Comparison of ENCODE assay signal across 12 cellular contexts in the genomic region with DNA sequence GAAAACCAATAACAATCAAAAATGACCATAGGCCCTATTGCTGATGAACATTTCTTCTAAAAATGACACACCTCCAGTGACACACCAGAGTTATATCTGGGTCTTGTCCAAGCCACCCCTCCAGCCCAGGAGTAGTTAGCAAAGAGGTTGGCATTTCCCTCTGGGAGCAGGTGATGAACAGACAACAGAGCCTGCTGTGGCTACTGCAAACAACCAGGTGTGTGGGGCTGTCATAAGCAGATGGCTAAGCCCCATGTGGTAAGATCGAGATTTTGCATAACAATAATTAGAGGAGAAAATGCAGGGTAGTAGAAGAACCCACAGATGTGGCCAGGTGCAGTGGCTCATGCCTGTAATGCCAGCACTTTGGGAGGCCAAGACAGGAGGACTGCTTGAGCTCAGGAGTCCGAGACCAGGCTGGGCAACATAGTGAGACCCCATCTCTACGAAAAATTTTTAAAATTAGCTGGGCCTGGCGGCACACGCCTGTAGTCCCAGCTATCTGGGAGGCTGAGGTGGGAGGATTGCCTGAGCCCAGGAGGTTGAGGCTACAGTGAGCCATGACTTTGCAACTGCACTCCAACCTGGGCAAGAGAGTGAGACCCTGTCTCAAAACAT. TPM values are rescaled to one million over a fixed set of nuclear protein-coding genes. Genes with fewer than 3 reads are reported as not detected.
DNase-seq lines count a peak whose midpoint lies in the region; ATAC-seq and TF ChIP-seq lines count a peak whose summit lies in the region.
"Had no signal": no experiment of that assay in that cellular context is flagged by ENCODE, and none has a peak within 500 bp of the region (broad histone marks: within the 10 kb centered on the region; RNA-seq: fewer than 3 reads in every experiment).

No MANE protein-coding gene starts in this region.

- no peak for ATAC-seq in HG02610 (IDR thresholded peaks at IDR 0.05; ENCODE audit: unreplicated experiment)
- no peak for ATAC-seq in GM18511 (IDR thresholded peaks at IDR 0.05; ENCODE audit: unreplicated experiment)

- DNase-seq in DMS53 (lab: John Stamatoyannopoulos, UW) (peak; percentile 92), NAMALWA (ENCODE audit: low spot score) (peak; percentile 59), RPMI8226 (peak; percentile 30), mesothelial cell of epicardium (ENCODE audit: low spot score in 2 of 2, unreplicated experiment in 2 of 2) (no peak), ACHN (no peak)
- DNase-seq: activated CD4-positive, alpha-beta T cell treated with anti-CD3 and anti-CD28 coated beads for 1 hour; GOT3; testis had no signal

- no peak for TF ChIP-seq CTCF in mesothelial cell of epicardium (IDR thresholded peaks at IDR 0.05; ENCODE audit: unreplicated experiment)

- peaks cover 6% of the 10 kb centered on the region for H3K4me1 Mint-ChIP-seq in mesothelial cell of epicardium

- no peaks in the 10 kb centered on the region for H3K27me3 Mint-ChIP-seq in mesothelial cell of epicardium (ENCODE audit: low read depth)
- H3K27me3 Mint-ChIP-seq: activated naive CD8-positive, alpha-beta T cell; dendritic cell treated with granulocyte-macrophage colony-stimulating factor and Interleukin-4, amounts not matched to agents 40 ng/mL and 50 ng/mL, for 4 days had no signal

- H3K4me3 Mint-ChIP-seq in mesothelial cell of epicardium = no peak overlapping the region
- H3K4me3 Mint-ChIP-seq: activated naive CD8-positive, alpha-beta T cell; dendritic cell treated with granulocyte-macrophage colony-stimulating factor and Interleukin-4, amounts not matched to agents 40 ng/mL and 50 ng/mL, for 4 days had no signal

- H3K9me3 Mint-ChIP-seq in mesothelial cell of epicardium = no peaks in the 10 kb centered on the region
- H3K9me3 Mint-ChIP-seq: dendritic cell treated with granulocyte-macrophage colony-stimulating factor and Interleukin-4, amounts not matched to agents 40 ng/mL and 50 ng/mL, for 4 days had no signal

- in situ Hi-C loops in ACHN (cut with HindIII; ENCODE audit: low pct_ligation_motif_present, low pct_unique_long_range_greater_than_20kb, low sequenced_read_pairs) = no loop called here

- peak overlapping the region; percentile 56 for H3K27ac Mint-ChIP-seq in mesothelial cell of epicardium
- H3K27ac Mint-ChIP-seq: activated naive CD8-positive, alpha-beta T cell; dendritic cell treated with granulocyte-macrophage colony-stimulating factor and Interleukin-4, amounts not matched to agents 40 ng/mL and 50 ng/mL, for 4 days had no signal

- peaks cover 8% of the 10 kb centered on the region for H3K36me3 Mint-ChIP-seq in mesothelial cell of epicardium

RNA-seq across cellular contexts. Expression of gene XRCC1, which starts 5.0 kb away (rescaled TPM):
- 52.3 to 58.5 TPM (median 56.1 TPM) in 3 replicates for total RNA-seq in mesothelial cell of epicardium

RNA-seq across cellular contexts. Expression of gene PINLYP, which starts 5.3 kb away (rescaled TPM):
- 12.6 to 14.5 TPM (median 13.8 TPM) in 3 replicates for total RNA-seq in mesothelial cell of epicardium

RNA-seq across cellular contexts. Expression of gene IRGQ, which starts 25.7 kb away (rescaled TPM):
- 41.1 to 42.2 TPM (median 41.4 TPM) in 3 replicates for total RNA-seq in mesothelial cell of epicardium

RNA-seq across cellular contexts. Expression of gene ZNF576, which starts 26.1 kb away (rescaled TPM):
- 11.4 to 12.6 TPM (median 12.6 TPM) in 3 replicates for total RNA-seq in mesothelial cell of epicardium

RNA-seq across cellular contexts. Expression of gene ZNF575, which starts 37.3 kb away (rescaled TPM):
- total RNA-seq in mesothelial cell of epicardium = 2.3 to 2.8 TPM (median 2.6 TPM) in 3 replicates

Comparison
In these comparisons a context has a peak if more than half of its experiments do, and no peak if none do; other contexts are left out.
1. DNase-seq: peak in DMS53 (single experiment), NAMALWA (single experiment) and RPMI8226 (single experiment); none in mesothelial cell of epicardium (0 of 2) and ACHN (single experiment).